ENCODE assay signal across 8 cellular contexts in genomic region chr12:1474567-1475153, GRCh38.
DNase-seq lines count a peak whose midpoint lies in the region; ATAC-seq lines count a peak whose summit lies in the region.

No MANE protein-coding gene starts in this region.

- no peaks in the 10 kb centered on the region for H3K9me3 ChIP-seq in Karpas-422 (ENCODE audit: low read length)

- no peak overlapping the region for H3K4me2 ChIP-seq in Karpas-422 (ENCODE audit: low read depth, low read length, poor library complexity, severe bottlenecking)

- peak; percentile 78 for ATAC-seq in sciatic nerve
- ATAC-seq in HG02678 (IDR thresholded peaks at IDR 0.05; ENCODE audit: unreplicated experiment) = no peak
- ATAC-seq in HG03097 (IDR thresholded peaks at IDR 0.05; ENCODE audit: low FRiP score, unreplicated experiment) = no peak
- ATAC-seq in HG02623 (IDR thresholded peaks at IDR 0.05; ENCODE audit: unreplicated experiment) = no peak

- H3K4me3 ChIP-seq in H7 (ENCODE audit: insufficient read depth, low read depth, low read length) (no peak overlapping the region), Karpas-422 (ENCODE audit: low read length) (no peak overlapping the region)

- H3K36me3 ChIP-seq in H7 (replicated peaks; ENCODE audit: control insufficient read depth, insufficient read depth, low read length) (no peaks in the 10 kb centered on the region), Karpas-422 (ENCODE audit: insufficient read depth, low read length) (no peaks in the 10 kb centered on the region)

- no peaks in the 10 kb centered on the region for H3K79me2 ChIP-seq in Karpas-422 (ENCODE audit: low read length)

- no peak overlapping the region for H3K27ac ChIP-seq in Karpas-422 (ENCODE audit: low read length)

- H3K4me1 ChIP-seq in Karpas-422 (ENCODE audit: low read length) = no peaks in the 10 kb centered on the region

- no peak overlapping the region for H3K9ac ChIP-seq in Karpas-422 (ENCODE audit: low read length)

- no peak overlapping the region for H2AFZ ChIP-seq in Karpas-422 (ENCODE audit: low read length)

- intact Hi-C loops in sciatic nerve (cut with DNase I) = no loop called here

- no peaks in the 10 kb centered on the region for H3K9me2 ChIP-seq in Karpas-422 (replicated peaks; ENCODE audit: insufficient read depth, low read length)

- no peaks in the 10 kb centered on the region for H4K20me1 ChIP-seq in Karpas-422 (ENCODE audit: insufficient read depth, low read depth, low read length)

- no peaks in the 10 kb centered on the region for H3K27me3 ChIP-seq in H7 (ENCODE audit: control insufficient read depth, insufficient read depth, low read length)
- no peaks in the 10 kb centered on the region for H3K27me3 ChIP-seq in Karpas-422 (ENCODE audit: low read length)

- DNase-seq in H7 = peak; percentile 57
- DNase-seq in RPMI7951 (ENCODE audit: low read depth) = peak; percentile 89
- DNase-seq in fibroblast of the conjunctiva (ENCODE audit: low read depth) = peak; percentile 95
- DNase-seq in sciatic nerve (ENCODE audit: low spot score) = no peak
- no peak for DNase-seq in Karpas-422

Comparison
In these comparisons a context has a peak if more than half of its experiments do, and no peak if none do; other contexts are left out.
1. DNase-seq: peak in H7 (single experiment), RPMI7951 (single experiment) and fibroblast of the conjunctiva (single experiment); none in sciatic nerve (single experiment) and Karpas-422 (single experiment).